2 cellular contexts compared by ENCODE assay signal in the genomic region with DNA sequence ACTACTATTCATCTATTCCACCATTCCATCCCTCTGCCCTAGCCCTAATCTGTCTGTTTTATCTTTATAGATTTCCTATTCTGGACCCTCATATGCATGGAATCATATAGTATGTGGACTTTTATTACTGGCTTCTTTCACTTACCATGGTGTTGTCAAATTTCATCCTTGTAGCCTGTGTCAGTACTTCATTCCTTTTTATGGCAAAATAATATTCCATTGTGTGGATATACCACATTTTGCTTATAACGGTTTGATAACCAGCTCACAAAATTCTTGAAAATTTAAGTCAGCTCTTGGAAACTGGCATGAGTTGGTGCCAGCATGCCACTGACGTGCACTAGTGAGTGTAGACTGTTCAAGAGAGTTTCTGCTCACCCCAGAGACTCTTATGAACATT.
TF ChIP-seq lines count a peak whose summit lies in the region.

No MANE protein-coding gene starts in this region.

TF ChIP-seq in SK-N-SH treated with all-trans-retinoic acid at 6 μM for 48 hours, 23 proteins besides CTCF, POLR2A, EP300 and RAD21 (continued from another document):
- TF ChIP-seq, protein P1, sequence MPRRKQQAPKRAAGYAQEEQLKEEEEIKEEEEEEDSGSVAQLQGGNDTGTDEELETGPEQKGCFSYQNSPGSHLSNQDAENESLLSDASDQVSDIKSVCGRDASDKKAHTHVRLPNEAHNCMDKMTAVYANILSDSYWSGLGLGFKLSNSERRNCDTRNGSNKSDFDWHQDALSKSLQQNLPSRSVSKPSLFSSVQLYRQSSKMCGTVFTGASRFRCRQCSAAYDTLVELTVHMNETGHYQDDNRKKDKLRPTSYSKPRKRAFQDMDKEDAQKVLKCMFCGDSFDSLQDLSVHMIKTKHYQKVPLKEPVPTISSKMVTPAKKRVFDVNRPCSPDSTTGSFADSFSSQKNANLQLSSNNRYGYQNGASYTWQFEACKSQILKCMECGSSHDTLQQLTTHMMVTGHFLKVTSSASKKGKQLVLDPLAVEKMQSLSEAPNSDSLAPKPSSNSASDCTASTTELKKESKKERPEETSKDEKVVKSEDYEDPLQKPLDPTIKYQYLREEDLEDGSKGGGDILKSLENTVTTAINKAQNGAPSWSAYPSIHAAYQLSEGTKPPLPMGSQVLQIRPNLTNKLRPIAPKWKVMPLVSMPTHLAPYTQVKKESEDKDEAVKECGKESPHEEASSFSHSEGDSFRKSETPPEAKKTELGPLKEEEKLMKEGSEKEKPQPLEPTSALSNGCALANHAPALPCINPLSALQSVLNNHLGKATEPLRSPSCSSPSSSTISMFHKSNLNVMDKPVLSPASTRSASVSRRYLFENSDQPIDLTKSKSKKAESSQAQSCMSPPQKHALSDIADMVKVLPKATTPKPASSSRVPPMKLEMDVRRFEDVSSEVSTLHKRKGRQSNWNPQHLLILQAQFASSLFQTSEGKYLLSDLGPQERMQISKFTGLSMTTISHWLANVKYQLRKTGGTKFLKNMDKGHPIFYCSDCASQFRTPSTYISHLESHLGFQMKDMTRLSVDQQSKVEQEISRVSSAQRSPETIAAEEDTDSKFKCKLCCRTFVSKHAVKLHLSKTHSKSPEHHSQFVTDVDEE (CRISPR knock-in tag; IDR thresholded peaks at IDR 0.05) = no peak

TF ChIP-seq in SK-N-SH, 30 proteins besides CTCF, POLR2A, EP300 and RAD21 (continued from another document):
- TF ChIP-seq, protein P2, sequence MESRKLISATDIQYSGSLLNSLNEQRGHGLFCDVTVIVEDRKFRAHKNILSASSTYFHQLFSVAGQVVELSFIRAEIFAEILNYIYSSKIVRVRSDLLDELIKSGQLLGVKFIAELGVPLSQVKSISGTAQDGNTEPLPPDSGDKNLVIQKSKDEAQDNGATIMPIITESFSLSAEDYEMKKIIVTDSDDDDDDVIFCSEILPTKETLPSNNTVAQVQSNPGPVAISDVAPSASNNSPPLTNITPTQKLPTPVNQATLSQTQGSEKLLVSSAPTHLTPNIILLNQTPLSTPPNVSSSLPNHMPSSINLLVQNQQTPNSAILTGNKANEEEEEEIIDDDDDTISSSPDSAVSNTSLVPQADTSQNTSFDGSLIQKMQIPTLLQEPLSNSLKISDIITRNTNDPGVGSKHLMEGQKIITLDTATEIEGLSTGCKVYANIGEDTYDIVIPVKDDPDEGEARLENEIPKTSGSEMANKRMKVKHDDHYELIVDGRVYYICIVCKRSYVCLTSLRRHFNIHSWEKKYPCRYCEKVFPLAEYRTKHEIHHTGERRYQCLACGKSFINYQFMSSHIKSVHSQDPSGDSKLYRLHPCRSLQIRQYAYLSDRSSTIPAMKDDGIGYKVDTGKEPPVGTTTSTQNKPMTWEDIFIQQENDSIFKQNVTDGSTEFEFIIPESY (IDR thresholded peaks at IDR 0.05; ENCODE audit: borderline replicate concordance, low read depth) = no peak
- TF ChIP-seq FOXM1 (IDR thresholded peaks at IDR 0.05; ENCODE audit: low read depth) = no peak
- TF ChIP-seq, protein P3, sequence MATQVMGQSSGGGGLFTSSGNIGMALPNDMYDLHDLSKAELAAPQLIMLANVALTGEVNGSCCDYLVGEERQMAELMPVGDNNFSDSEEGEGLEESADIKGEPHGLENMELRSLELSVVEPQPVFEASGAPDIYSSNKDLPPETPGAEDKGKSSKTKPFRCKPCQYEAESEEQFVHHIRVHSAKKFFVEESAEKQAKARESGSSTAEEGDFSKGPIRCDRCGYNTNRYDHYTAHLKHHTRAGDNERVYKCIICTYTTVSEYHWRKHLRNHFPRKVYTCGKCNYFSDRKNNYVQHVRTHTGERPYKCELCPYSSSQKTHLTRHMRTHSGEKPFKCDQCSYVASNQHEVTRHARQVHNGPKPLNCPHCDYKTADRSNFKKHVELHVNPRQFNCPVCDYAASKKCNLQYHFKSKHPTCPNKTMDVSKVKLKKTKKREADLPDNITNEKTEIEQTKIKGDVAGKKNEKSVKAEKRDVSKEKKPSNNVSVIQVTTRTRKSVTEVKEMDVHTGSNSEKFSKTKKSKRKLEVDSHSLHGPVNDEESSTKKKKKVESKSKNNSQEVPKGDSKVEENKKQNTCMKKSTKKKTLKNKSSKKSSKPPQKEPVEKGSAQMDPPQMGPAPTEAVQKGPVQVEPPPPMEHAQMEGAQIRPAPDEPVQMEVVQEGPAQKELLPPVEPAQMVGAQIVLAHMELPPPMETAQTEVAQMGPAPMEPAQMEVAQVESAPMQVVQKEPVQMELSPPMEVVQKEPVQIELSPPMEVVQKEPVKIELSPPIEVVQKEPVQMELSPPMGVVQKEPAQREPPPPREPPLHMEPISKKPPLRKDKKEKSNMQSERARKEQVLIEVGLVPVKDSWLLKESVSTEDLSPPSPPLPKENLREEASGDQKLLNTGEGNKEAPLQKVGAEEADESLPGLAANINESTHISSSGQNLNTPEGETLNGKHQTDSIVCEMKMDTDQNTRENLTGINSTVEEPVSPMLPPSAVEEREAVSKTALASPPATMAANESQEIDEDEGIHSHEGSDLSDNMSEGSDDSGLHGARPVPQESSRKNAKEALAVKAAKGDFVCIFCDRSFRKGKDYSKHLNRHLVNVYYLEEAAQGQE (IDR thresholded peaks at IDR 0.05; ENCODE audit: low read depth, low read length) = no peak
